8 cellular contexts compared by ENCODE assay signal in genomic region chr6:68633654-68634502, GRCh38. TPM values are rescaled to one million over a fixed set of nuclear protein-coding genes. Genes with fewer than 3 reads are reported as not detected.
A peak's percentile ranks its signal among the peaks of the same experiment; 100 is the strongest.
DNase-seq lines count a peak whose midpoint lies in the region; ATAC-seq and TF ChIP-seq lines count a peak whose summit lies in the region.

No MANE protein-coding gene starts in this region.

- H3K4me3 ChIP-seq in SJSA1, result peak overlapping the region; percentile 34
- H3K4me3 ChIP-seq in fibroblast of lung (replicated peaks in 1 of 4; ENCODE audit: control extremely low read depth in 1 of 4, insufficient read depth in 1 of 4, low read depth in 3 of 4, low read length in 4 of 4), result peak overlapping the region; percentile 63 to 91 (median 68)
- H3K4me3 ChIP-seq in retinal pigment epithelial cell (ENCODE audit: low read length), result peak overlapping the region; percentile 69

- H3K4me2 ChIP-seq in fibroblast of lung (ENCODE audit: extremely low read depth, insufficient read depth, low read length), result peak overlapping the region; percentile 95

- H2AFZ ChIP-seq in fibroblast of lung (ENCODE audit: low read length), result no peak overlapping the region

- H3K4me1 ChIP-seq in SJSA1 (replicated peaks) (peaks cover 9% of the 10 kb centered on the region), fibroblast of lung (ENCODE audit: control insufficient read depth, extremely low read depth, insufficient read depth, low read length) (no peaks in the 10 kb centered on the region)

- no peaks in the 10 kb centered on the region for H3K9me3 ChIP-seq in SJSA1 (replicated peaks)
- no peaks in the 10 kb centered on the region for H3K9me3 ChIP-seq in fibroblast of lung (ENCODE audit: control insufficient read depth, insufficient read depth, low read depth, low read length)

- no peak overlapping the region for H3K9ac ChIP-seq in fibroblast of lung (ENCODE audit: insufficient read depth, low read length)

- H3K27ac ChIP-seq in SJSA1 (no peak overlapping the region), fibroblast of lung (ENCODE audit: insufficient read depth, low read length) (no peak overlapping the region)

- ATAC-seq in GM18498 (IDR thresholded peaks at IDR 0.05; ENCODE audit: unreplicated experiment), result peak; percentile 15
- no peak for ATAC-seq in HG02981 (IDR thresholded peaks at IDR 0.05; ENCODE audit: unreplicated experiment)

- peaks cover 43% of the 10 kb centered on the region for H3K27me3 ChIP-seq in SJSA1 (replicated peaks)
- peaks cover 11% of the 10 kb centered on the region for H3K27me3 ChIP-seq in fibroblast of lung (ENCODE audit: control insufficient read depth, insufficient read depth, low read length)

- DNase-seq in SJSA1 (ENCODE audit: low read depth in 1 of 2, low spot score in 2 of 2) (no peak), fibroblast of lung (ENCODE audit: low read depth in 2 of 2) (no peak), retinal pigment epithelial cell (ENCODE audit: low read depth) (no peak), T-helper 9 cell (no peak), NK-92 (lab: John Stamatoyannopoulos, UW; ENCODE audit: unreplicated experiment) (no peak), NCI-H1436 (lab: John Stamatoyannopoulos, UW) (no peak)

- no peaks in the 10 kb centered on the region for H3K79me2 ChIP-seq in fibroblast of lung (ENCODE audit: control insufficient read depth, insufficient read depth, low read length)

- TF ChIP-seq CTCF in fibroblast of lung (conservative IDR thresholded peaks at IDR 0.05 in 1 of 2, IDR thresholded peaks at IDR 0.05 in 1 of 2; ENCODE audit: low read depth in 1 of 2, low read length in 2 of 2) (no peak), retinal pigment epithelial cell (conservative IDR thresholded peaks at IDR 0.05; ENCODE audit: low read depth, low read length) (no peak)

- H3K36me3 ChIP-seq in SJSA1 (no peaks in the 10 kb centered on the region), fibroblast of lung (ENCODE audit: control insufficient read depth, insufficient read depth, low read length) (no peaks in the 10 kb centered on the region)

- H4K20me1 ChIP-seq in fibroblast of lung (ENCODE audit: control insufficient read depth, extremely low read depth, insufficient read depth, low read length), result no peaks in the 10 kb centered on the region

RNA-seq across cellular contexts. Expression of gene ADGRB3, which starts 1.2 kb away (rescaled TPM):
- total RNA-seq in SJSA1 (2014; rRNA removed; shearing (Covaris generic)), result not detected in 2 replicates
- total RNA-seq in fibroblast of lung, result 0.33 and 0.77 TPM in 2 replicates
- 0.01 TPM in 1 of 2 replicates, not detected in the other for polyA plus RNA-seq in fibroblast of lung
- polyA plus RNA-seq in fibroblast of lung (2012), result not detected in 2 replicates
- polyA minus RNA-seq in fibroblast of lung (ENCODE audit: low replicate concordance), result not detected in 2 replicates
